Comparison of ENCODE assay signal across 21 cellular contexts in the genomic region with DNA sequence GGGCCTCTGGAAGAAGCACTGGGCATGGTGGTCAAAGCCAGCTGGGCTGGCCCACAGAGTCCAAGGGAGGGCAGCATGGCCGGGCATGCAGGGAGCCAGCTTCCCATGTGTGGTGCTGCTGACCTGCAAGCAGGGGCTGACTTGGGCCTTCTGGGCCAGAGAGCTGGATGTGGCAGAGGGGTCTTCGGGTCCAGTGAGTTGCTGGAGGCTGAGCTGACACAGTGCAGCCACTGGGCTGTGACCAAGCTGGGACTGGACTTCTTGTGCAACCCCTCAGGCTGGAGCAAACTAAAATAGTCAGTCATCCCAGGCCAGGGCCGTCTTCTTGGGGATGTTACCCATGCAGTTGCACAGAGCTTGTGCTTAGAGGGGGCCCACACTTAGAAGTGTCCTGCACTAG.
"Had no signal": no experiment of that assay in that cellular context is flagged by ENCODE, and none has a peak within 500 bp of the region (broad histone marks: within the 10 kb centered on the region; RNA-seq: fewer than 3 reads in every experiment).

No MANE protein-coding gene starts in this region.

- H3K27me3 Mint-ChIP-seq: activated naive CD8-positive, alpha-beta T cell treated with anti-CD3 and anti-CD28 coated beads, Interleukin-2, amount 50 U/mL, for 24 hours had no signal

- FAIRE-seq: endometrium had no signal

- H3K9me3 Mint-ChIP-seq: activated CD4-positive, alpha-beta memory T cell treated with anti-CD3 and anti-CD28 coated beads for 36 hours; activated naive CD8-positive, alpha-beta T cell treated with anti-CD3 and anti-CD28 coated beads, Interleukin-2, amount 50 U/mL, for 24 hours; activated T-cell treated with anti-CD3 and anti-CD28 coated beads, Interleukin-2, amount 50 U/mL, for 72 hours; naive thymus-derived CD4-positive, alpha-beta T cell; stimulated activated naive CD8-positive, alpha-beta T cell treated with anti-CD3 and anti-CD28 coated beads, Interleukin-15, Interleukin-2, amounts not matched to agents 100 ng/mL and 50 ng/mL, for 24 hours had no signal

- H3K36me3 Mint-ChIP-seq: activated CD4-positive, alpha-beta memory T cell treated with anti-CD3 and anti-CD28 coated beads for 36 hours had no signal

- H3K4me3 ChIP-seq: cardiac muscle cell, heart left ventricle, prostate gland, thyroid gland had no signal

- ATAC-seq: activated naive CD8-positive, alpha-beta T cell treated with anti-CD3 and anti-CD28 coated beads, Interleukin-2, amount 50 U/mL, for 24 hours; activated T-cell treated with anti-CD3 and anti-CD28 coated beads, Interleukin-2, amount 50 U/mL, for 72 hours; heart left ventricle; left cardiac atrium had no signal

- DNase-seq: activated CD4-positive, alpha-beta memory T cell treated with anti-CD3 and anti-CD28 coated beads for 36 hours; activated CD4-positive, alpha-beta T cell treated with anti-CD3 and anti-CD28 coated beads for 48 hours; activated gamma-delta T cell; activated naive CD4-positive, alpha-beta T cell treated with anti-CD3 and anti-CD28 coated beads, Interleukin-2, amount 50 U/mL, for 16 hours; activated naive CD8-positive, alpha-beta T cell treated with anti-CD3 and anti-CD28 coated beads, Interleukin-2, amount 50 U/mL, for 24 hours; activated T-cell treated with anti-CD3 and anti-CD28 coated beads, Interleukin-2, amount 50 U/mL, for 72 hours; cortex of kidney; heart left ventricle; islet precursor cell; left cardiac atrium; mesendoderm; naive thymus-derived CD4-positive, alpha-beta T cell; stimulated activated CD4-positive, alpha-beta T cell treated with anti-CD3 and anti-CD28 coated beads, Interleukin-12 subunit alpha, Interleukin-12 subunit beta, amount 100 ng/mL, for 4 hours; stimulated activated CD4-positive, alpha-beta T cell treated with anti-CD3 and anti-CD28 coated beads, Interleukin-4, amount 100 ng/mL, for 4 hours; substantia nigra; T1000; thyroid gland had no signal

- H3K27ac Mint-ChIP-seq: activated CD4-positive, alpha-beta memory T cell treated with anti-CD3 and anti-CD28 coated beads for 36 hours; activated naive CD8-positive, alpha-beta T cell treated with anti-CD3 and anti-CD28 coated beads, Interleukin-2, amount 50 U/mL, for 24 hours; activated T-cell treated with anti-CD3 and anti-CD28 coated beads, Interleukin-2, amount 50 U/mL, for 72 hours; stimulated activated naive CD8-positive, alpha-beta T cell treated with anti-CD3 and anti-CD28 coated beads, Interleukin-15, Interleukin-2, amounts not matched to agents 100 ng/mL and 50 ng/mL, for 24 hours had no signal

- H3K36me3 ChIP-seq: cardiac muscle cell, heart left ventricle, prostate gland, thyroid gland had no signal

- H3K27me3 ChIP-seq: cardiac muscle cell, heart left ventricle, thyroid gland had no signal

- H3K4me3 Mint-ChIP-seq: activated CD4-positive, alpha-beta memory T cell treated with anti-CD3 and anti-CD28 coated beads for 36 hours; activated naive CD8-positive, alpha-beta T cell treated with anti-CD3 and anti-CD28 coated beads, Interleukin-2, amount 50 U/mL, for 24 hours; activated T-cell treated with anti-CD3 and anti-CD28 coated beads, Interleukin-2, amount 50 U/mL, for 72 hours; naive thymus-derived CD4-positive, alpha-beta T cell; stimulated activated naive CD8-positive, alpha-beta T cell treated with anti-CD3 and anti-CD28 coated beads, Interleukin-15, Interleukin-2, amounts not matched to agents 100 ng/mL and 50 ng/mL, for 24 hours had no signal
